8 cellular contexts compared by ENCODE assay signal in genomic region chr5:71447218-71447808, GRCh38. TPM values are rescaled to one million over a fixed set of nuclear protein-coding genes. Genes with fewer than 3 reads are reported as not detected.
A peak's percentile ranks its signal among the peaks of the same experiment; 100 is the strongest.
DNase-seq lines count a peak whose midpoint lies in the region; ATAC-seq and TF ChIP-seq lines count a peak whose summit lies in the region.
"Not testable (repeated sequence)": the region's sequence is repeated elsewhere in the genome, so short reads cannot be mapped to it uniquely, and the experiment has no call there.

No MANE protein-coding gene starts in this region.

- intact Hi-C loops in head of caudate nucleus (cut with DNase I); prostate gland (cut with DNase I): not testable (repeated sequence)

- not testable (repeated sequence) for H3K4me1 ChIP-seq in prostate gland (replicated peaks)

- peak; percentile 67 for ATAC-seq in GM18508 (IDR thresholded peaks at IDR 0.05; ENCODE audit: insufficient read depth, unreplicated experiment)
- peak; percentile 85 for ATAC-seq in HG02884 (IDR thresholded peaks at IDR 0.05; ENCODE audit: unreplicated experiment)

- TF ChIP-seq POLR2A in prostate gland (IDR thresholded peaks at IDR 0.05) = not testable (repeated sequence)

- peak; percentile 67 for TF ChIP-seq CTCF in 22Rv1 (IDR thresholded peaks at IDR 0.05)
- peak in 2 of 4 experiments; percentile 62 to 69 for TF ChIP-seq CTCF in prostate gland (IDR thresholded peaks at IDR 0.05)

- not testable (repeated sequence) for H3K4me3 ChIP-seq in prostate gland

- DNase-seq in NCI-H146 treated with DMSO at 0.1 percent for 48 hours (lab: John Stamatoyannopoulos, UW; ENCODE audit: unreplicated experiment) (peak; percentile 52), T follicular helper cell (ENCODE audit: low read depth) (peak; percentile 25), head of caudate nucleus (peak; percentile 45 to 88 (median 73)), prostate gland (ENCODE audit: low spot score) (peak; percentile 31)
- peak; percentile 52 for DNase-seq in activated naive CD4-positive, alpha-beta T cell treated with anti-CD3 and anti-CD28 coated beads, Interleukin-2, amount 50 U/mL, for 16 hours

- H3K9me3 ChIP-seq in prostate gland = not testable (repeated sequence)

- under 1% methylated on average over 5 of the region's 6 CpGs for WGBS in prostate gland

- H3K27ac ChIP-seq in 22Rv1 = peak overlapping the region; percentile 76
- not testable (repeated sequence) for H3K27ac ChIP-seq in prostate gland

- H3K27me3 ChIP-seq in prostate gland (replicated peaks; ENCODE audit: insufficient read depth) = not testable (repeated sequence)

- not testable (repeated sequence) for H3K36me3 ChIP-seq in prostate gland

RNA-seq across cellular contexts. Expression of gene BDP1, which starts 8.1 kb away (rescaled TPM):
- total RNA-seq in prostate gland = 10 to 100 TPM; 17.9 to 25.6 TPM
